ENCODE assay signal across 1 cellular context in genomic region chr7:43059067-43059600, GRCh38.
TF ChIP-seq lines count a peak whose summit lies in the region.
"Not testable (repeated sequence)": the region's sequence is repeated elsewhere in the genome, so short reads cannot be mapped to it uniquely, and the experiment has no call there.

No MANE protein-coding gene starts in this region.

TF ChIP-seq in K562, 482 proteins besides CTCF, POLR2A, EP300 and RAD21 (continued from another document):
- TF ChIP-seq TFAP4 (CRISPR knock-in tag; IDR thresholded peaks at IDR 0.05; ENCODE audit: borderline replicate concordance): peak; percentile 23; the same call in 1 of the 2 replicates
- TF ChIP-seq YY1 (IDR thresholded peaks at IDR 0.05; ENCODE audit: borderline replicate concordance in 1 of 3, control insufficient read depth in 1 of 3, extremely low read depth in 1 of 3, insufficient read depth in 3 of 3, insufficient read length in 1 of 3, insufficient replicate concordance in 2 of 3, low read depth in 1 of 3, low read length in 2 of 3): peak in 1 of 3 experiments; percentile 68
- TF ChIP-seq MNT (conservative IDR thresholded peaks at IDR 0.05): 0 out of 4 replicates have a peak, but pooled peaks of 1 of the 2 experiments have one; percentile 33
- 0 out of 2 replicates have a peak, but pooled peaks have one; percentile 27 for TF ChIP-seq SMAD4 (CRISPR knock-in tag; conservative IDR thresholded peaks at IDR 0.05)
- TF ChIP-seq NFRKB (IDR thresholded peaks at IDR 0.05; ENCODE audit: low read depth): peak; percentile 91
- peak; percentile 13 for TF ChIP-seq TAF1 (IDR thresholded peaks at IDR 0.05; ENCODE audit: control insufficient read depth, extremely low read depth, insufficient read depth, low read length, severe bottlenecking)
- TF ChIP-seq NR2C2 (CRISPR knock-in tag; IDR thresholded peaks at IDR 0.05): not testable (repeated sequence)
- peak; percentile 38; the same call in 1 of the 2 replicates for TF ChIP-seq NR2C2 (tag; IDR thresholded peaks at IDR 0.05)
- peak in 1 of 2 experiments; percentile 53; a peak in 1 of 4 replicates for TF ChIP-seq FOXK2 (conservative IDR thresholded peaks at IDR 0.05 in 1 of 2, IDR thresholded peaks at IDR 0.05 in 1 of 2; ENCODE audit: low read depth in 2 of 2)
- TF ChIP-seq GABPB1 (CRISPR knock-in tag; IDR thresholded peaks at IDR 0.05): peak; percentile 27; the same call in 1 of the 2 replicates
